In the genomic region with DNA sequence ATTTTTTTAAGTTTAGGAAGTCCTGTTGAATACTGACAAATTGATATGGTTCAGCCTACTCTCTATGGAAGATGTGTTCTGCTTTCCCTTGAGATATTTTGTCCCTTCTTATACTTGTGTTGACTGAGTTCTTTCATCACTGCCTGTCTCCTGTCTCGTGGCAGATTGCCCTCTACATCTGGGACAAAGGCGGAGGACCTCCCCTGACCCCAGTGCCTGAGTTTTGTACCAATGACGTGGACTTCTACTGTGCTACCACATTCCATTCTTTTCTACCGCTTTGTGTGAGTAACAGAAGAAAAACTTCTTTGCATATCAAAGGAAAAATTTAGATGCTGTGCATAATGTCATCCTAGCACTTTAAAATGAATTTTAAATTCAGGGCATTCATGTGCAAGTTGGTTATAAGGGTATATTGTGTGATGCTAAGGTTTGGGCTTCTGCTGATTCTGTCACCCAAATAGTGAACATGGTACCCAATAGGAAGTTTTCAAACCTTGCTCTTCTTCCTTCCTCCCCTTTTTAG, we compare ENCODE assay signal across 19 cellular contexts.
"Had no signal": no experiment of that assay in that cellular context is flagged by ENCODE, and none has a peak within 500 bp of the region (broad histone marks: within the 10 kb centered on the region; RNA-seq: fewer than 3 reads in every experiment).

No MANE protein-coding gene starts in this region.

- H3K9me3 ChIP-seq: vagina had no signal

- H3K27me3 ChIP-seq: breast epithelium, dorsolateral prefrontal cortex, gastrocnemius medialis, heart right ventricle, neutrophil, tibial nerve, vagina had no signal

- H3K4me3 ChIP-seq: breast epithelium, dorsolateral prefrontal cortex, gastrocnemius medialis, heart right ventricle, smooth muscle cell, tibial nerve, vagina had no signal

- H3K27ac ChIP-seq: breast epithelium, gastrocnemius medialis, neutrophil, tibial nerve, vagina had no signal

- DNase-seq: activated CD4-positive, alpha-beta T cell treated with anti-CD3 and anti-CD28 coated beads for 4 hours; activated CD8-positive, alpha-beta T cell treated with anti-CD3 and anti-CD28 coated beads for 36 hours; activated effector memory CD4-positive, alpha-beta T cell treated with anti-CD3 and anti-CD28 coated beads, Interleukin-2, amount 50 U/mL, for 16 hours; activated T-cell treated with anti-CD3 and anti-CD28 coated beads, Interleukin-2, amount 50 U/mL, for 48 hours; dorsolateral prefrontal cortex; gastrocnemius medialis; left colon; naive B cell; posterior cingulate gyrus; stimulated activated CD4-positive, alpha-beta T cell treated with anti-CD3 and anti-CD28 coated beads, Interleukin-4, amount 100 ng/mL, for 4 hours; stimulated activated CD8-positive, alpha-beta memory T cell treated with anti-CD3 and anti-CD28 coated beads, Interleukin-4, amount 100 ng/mL, for 48 hours; stimulated activated naive CD4-positive, alpha-beta T cell treated with Interleukin-2 at 50 U/mL for 16 hours; T-helper 2 cell had no signal

- H3K4me2 ChIP-seq: smooth muscle cell had no signal

- H3K4me1 ChIP-seq: breast epithelium, gastrocnemius medialis, tibial nerve, vagina had no signal
